In genomic region chrX:73812256-73812655, GRCh38 we compare ENCODE assay signal across 1 cellular context.
TF ChIP-seq lines count a peak whose summit lies in the region.

No MANE protein-coding gene starts in this region.

TF ChIP-seq in SK-N-SH treated with all-trans-retinoic acid at 6 μM for 48 hours, 23 proteins besides CTCF, POLR2A, EP300 and RAD21 (continued from another document):
- TF ChIP-seq CSRNP3 (CRISPR knock-in tag; IDR thresholded peaks at IDR 0.05) (no peak), BACH2 (CRISPR knock-in tag; IDR thresholded peaks at IDR 0.05; ENCODE audit: borderline replicate concordance) (no peak), PPARA (CRISPR knock-in tag; IDR thresholded peaks at IDR 0.05; ENCODE audit: borderline replicate concordance) (no peak), ESRRG (CRISPR knock-in tag; IDR thresholded peaks at IDR 0.05) (no peak), SNAI2 (CRISPR knock-in tag; IDR thresholded peaks at IDR 0.05) (no peak), CREB5 (CRISPR knock-in tag; IDR thresholded peaks at IDR 0.05; ENCODE audit: low read depth) (no peak), ISL1 (CRISPR knock-in tag; IDR thresholded peaks at IDR 0.05) (no peak), ZC3H10 (CRISPR knock-in tag; IDR thresholded peaks at IDR 0.05) (no peak)
- TF ChIP-seq, protein P1, sequence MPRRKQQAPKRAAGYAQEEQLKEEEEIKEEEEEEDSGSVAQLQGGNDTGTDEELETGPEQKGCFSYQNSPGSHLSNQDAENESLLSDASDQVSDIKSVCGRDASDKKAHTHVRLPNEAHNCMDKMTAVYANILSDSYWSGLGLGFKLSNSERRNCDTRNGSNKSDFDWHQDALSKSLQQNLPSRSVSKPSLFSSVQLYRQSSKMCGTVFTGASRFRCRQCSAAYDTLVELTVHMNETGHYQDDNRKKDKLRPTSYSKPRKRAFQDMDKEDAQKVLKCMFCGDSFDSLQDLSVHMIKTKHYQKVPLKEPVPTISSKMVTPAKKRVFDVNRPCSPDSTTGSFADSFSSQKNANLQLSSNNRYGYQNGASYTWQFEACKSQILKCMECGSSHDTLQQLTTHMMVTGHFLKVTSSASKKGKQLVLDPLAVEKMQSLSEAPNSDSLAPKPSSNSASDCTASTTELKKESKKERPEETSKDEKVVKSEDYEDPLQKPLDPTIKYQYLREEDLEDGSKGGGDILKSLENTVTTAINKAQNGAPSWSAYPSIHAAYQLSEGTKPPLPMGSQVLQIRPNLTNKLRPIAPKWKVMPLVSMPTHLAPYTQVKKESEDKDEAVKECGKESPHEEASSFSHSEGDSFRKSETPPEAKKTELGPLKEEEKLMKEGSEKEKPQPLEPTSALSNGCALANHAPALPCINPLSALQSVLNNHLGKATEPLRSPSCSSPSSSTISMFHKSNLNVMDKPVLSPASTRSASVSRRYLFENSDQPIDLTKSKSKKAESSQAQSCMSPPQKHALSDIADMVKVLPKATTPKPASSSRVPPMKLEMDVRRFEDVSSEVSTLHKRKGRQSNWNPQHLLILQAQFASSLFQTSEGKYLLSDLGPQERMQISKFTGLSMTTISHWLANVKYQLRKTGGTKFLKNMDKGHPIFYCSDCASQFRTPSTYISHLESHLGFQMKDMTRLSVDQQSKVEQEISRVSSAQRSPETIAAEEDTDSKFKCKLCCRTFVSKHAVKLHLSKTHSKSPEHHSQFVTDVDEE (CRISPR knock-in tag; IDR thresholded peaks at IDR 0.05), result no peak
